Comparison of ENCODE assay signal across 8 cellular contexts in genomic region chr3:45929042-45929679, GRCh38. TPM values are rescaled to one million over a fixed set of nuclear protein-coding genes. Genes with fewer than 3 reads are reported as not detected.
DNase-seq lines count a peak whose midpoint lies in the region; ATAC-seq and TF ChIP-seq lines count a peak whose summit lies in the region.

No MANE protein-coding gene starts in this region.

- H3K9me2 ChIP-seq in HCT116 (ENCODE audit: insufficient read depth) (no peaks in the 10 kb centered on the region), hepatocyte (replicated peaks; ENCODE audit: insufficient read depth) (no peaks in the 10 kb centered on the region)

- RAD21 ChIA-PET in HCT116 (lab: Charles Lee; ENCODE audit: low non-redundant PET in 1 of 2, low total read pairs in 2 of 2, uncharacterized antibody in 2 of 2, unreplicated experiment in 2 of 2), result interaction anchor here (0.7 to 1.1 kb wide), 5 partner anchors 67 to 170 kb away, joined by 3 to 10 read pairs (median 3); no protein-coding TSS in a partner anchor

- TF ChIP-seq CTCF in HCT116 (IDR thresholded peaks at IDR 0.05 in 2 of 3, conservative IDR thresholded peaks at IDR 0.05 in 1 of 3; ENCODE audit: borderline replicate concordance in 1 of 3, insufficient read depth in 1 of 3, low read depth in 2 of 3, low read length in 2 of 3) (peak; percentile 69 to 83 (median 83)), hepatocyte (IDR thresholded peaks at IDR 0.05; ENCODE audit: poor library complexity) (peak; percentile 63)

- TF ChIP-seq POLR2A in HCT116 (IDR thresholded peaks at IDR 0.05; ENCODE audit: borderline replicate concordance, extremely low read depth, insufficient read depth, insufficient read length), result no peak

- no peaks in the 10 kb centered on the region for H3K27me3 ChIP-seq in CD4-positive, alpha-beta memory T cell (ENCODE audit: insufficient read depth, low read length)
- H3K27me3 ChIP-seq in HCT116 (ENCODE audit: insufficient read depth, low read length) (no peaks in the 10 kb centered on the region), hepatocyte (no peaks in the 10 kb centered on the region)

- no peak overlapping the region for H3K27ac ChIP-seq in CD4-positive, alpha-beta memory T cell (ENCODE audit: low read depth, low read length)
- H3K27ac ChIP-seq in HCT116 (ENCODE audit: low read depth, low read length) (no peak overlapping the region), hepatocyte (no peak overlapping the region)

- peak; percentile 85 for TF ChIP-seq RAD21 in HCT116 (IDR thresholded peaks at IDR 0.05; ENCODE audit: low read depth)

- peak; percentile 55 to 64 (median 56) for DNase-seq in CD4-positive, alpha-beta memory T cell
- DNase-seq in HCT116 (ENCODE audit: low read depth, low spot score), result peak; percentile 10
- DNase-seq in activated naive CD4-positive, alpha-beta T cell treated with anti-CD3 and anti-CD28 coated beads, Interleukin-2, amount 50 U/mL, for 72 hours (ENCODE audit: low spot score in 2 of 2), result peak; percentile 66 to 74
- peak; percentile 54 for DNase-seq in hepatocyte (ENCODE audit: low spot score)
- DNase-seq in stimulated activated CD4-positive, alpha-beta T cell treated with anti-CD3 and anti-CD28 coated beads, Interleukin-1b, Interleukin-23, amount 100 ng/mL, for 24 hours (ENCODE audit: low read depth in 4 of 4, low spot score in 1 of 4), result peak; percentile 30 to 49 (median 44)

- no peak overlapping the region for H3K4me2 ChIP-seq in HCT116 (ENCODE audit: low read length)
- no peak overlapping the region for H3K4me2 ChIP-seq in hepatocyte

- H3K36me3 Mint-ChIP-seq in CD4-positive, alpha-beta memory T cell, result peaks cover 78 to 89% of the 10 kb centered on the region in 2 donors
- H3K36me3 Mint-ChIP-seq in activated naive CD4-positive, alpha-beta T cell treated with anti-CD3 and anti-CD28 coated beads, Interleukin-2, amount 50 U/mL, for 72 hours, result peaks cover 0 to 5% of the 10 kb centered on the region in 2 donors

- 87% methylated on average over 9 of the region's 9 CpGs for WGBS in hepatocyte (ENCODE audit: low lambda C conversion rate, missing lambda C conversion rate)

- no peaks in the 10 kb centered on the region for H3K9me3 ChIP-seq in CD4-positive, alpha-beta memory T cell (ENCODE audit: control insufficient read depth in 1 of 2, low read length in 2 of 2)
- H3K9me3 ChIP-seq in HCT116 (ENCODE audit: control insufficient read depth in 1 of 2, insufficient read depth in 1 of 2, low read depth in 1 of 2, low read length in 2 of 2) (no peaks in the 10 kb centered on the region), hepatocyte (ENCODE audit: low read depth) (no peaks in the 10 kb centered on the region)

- H3K27ac Mint-ChIP-seq in CD4-positive, alpha-beta memory T cell, result peak overlapping the region in 3 of 7 donors; percentile 22 to 68 (median 53)
- no peak overlapping the region for H3K27ac Mint-ChIP-seq in activated naive CD4-positive, alpha-beta T cell treated with anti-CD3 and anti-CD28 coated beads, Interleukin-2, amount 50 U/mL, for 72 hours

- POLR2A ChIA-PET in CD4-positive, alpha-beta memory T cell (lab: Charles Lee; ENCODE audit: partially characterized antibody), result interaction anchor here (0.9 to 2.2 kb wide), 3 partner anchors 10 to 170 kb away, joined by 3 to 13 read pairs (median 4); partner anchors contain the start of gene LZTFL1
- POLR2A ChIA-PET in HCT116 (lab: Charles Lee), result no interaction called here

- peaks cover 5 to 23% (median 9%) of the 10 kb centered on the region in 4 donors for H3K4me1 Mint-ChIP-seq in CD4-positive, alpha-beta memory T cell

- H2AFZ ChIP-seq in HCT116 (ENCODE audit: low read depth, low read length, poor library complexity, severe bottlenecking) (no peak overlapping the region), hepatocyte (no peak overlapping the region)

- CTCF ChIA-PET in CD4-positive, alpha-beta memory T cell (lab: Charles Lee; ENCODE audit: partially characterized antibody), result interaction anchor here (0.6 to 23.5 kb wide), 22 partner anchors 9 to 337 kb away, joined by 3 to 677 read pairs (median 4); partner anchors contain the start of genes CXCR6 and LZTFL1
- CTCF ChIA-PET in HCT116 (lab: Charles Lee), result interaction anchor here (0.6 to 1.9 kb wide), 7 partner anchors 10 to 889 kb away, joined by 3 to 5 read pairs (median 4); no protein-coding TSS in a partner anchor

- H3K4me3 ChIP-seq in CD4-positive, alpha-beta memory T cell (ENCODE audit: low read length in 2 of 2), result no peak overlapping the region
- H3K4me3 ChIP-seq in HCT116 (replicated peaks in 1 of 2; ENCODE audit: low read depth in 1 of 2, low read length in 2 of 2) (no peak overlapping the region), hepatocyte (no peak overlapping the region)

- no peak overlapping the region for H3K9ac ChIP-seq in HCT116 (ENCODE audit: low read length)

- H3K79me2 ChIP-seq in HCT116 (ENCODE audit: insufficient read depth, low read length), result no peaks in the 10 kb centered on the region
- H3K79me2 ChIP-seq in hepatocyte, result no peaks in the 10 kb centered on the region

- H4K20me1 ChIP-seq in HCT116 (ENCODE audit: insufficient read depth) (no peaks in the 10 kb centered on the region), hepatocyte (ENCODE audit: insufficient read depth, poor library complexity, severe bottlenecking) (no peaks in the 10 kb centered on the region)

- H3K4me3 Mint-ChIP-seq in CD4-positive, alpha-beta memory T cell, result no peak overlapping the region

- H3K36me3 ChIP-seq in CD4-positive, alpha-beta memory T cell (ENCODE audit: insufficient read depth, low read length), result peaks cover 61% of the 10 kb centered on the region
- H3K36me3 ChIP-seq in HCT116 (ENCODE audit: control insufficient read depth in 1 of 2, insufficient read depth in 2 of 2, low read length in 2 of 2), result peaks cover 20 to 21% of the 10 kb centered on the region in 2 experiments; a peak in 3 of 4 replicates
- H3K36me3 ChIP-seq in hepatocyte (replicated peaks; ENCODE audit: insufficient read depth, low read depth), result no peaks in the 10 kb centered on the region

- intact Hi-C loops in CD4-positive, alpha-beta memory T cell (cut with micrococcal nuclease), result loop anchor here (2.0 to 5.0 kb wide), 2 partner anchors 264 to 417 kb away; no protein-coding TSS in a partner anchor
- intact Hi-C loops in HCT116 (cut with micrococcal nuclease), result loop anchor here (1.0 to 10.0 kb wide), 4 partner anchors 168 to 894 kb away; partner anchors contain the start of gene TMEM158

- H3K9me3 Mint-ChIP-seq in CD4-positive, alpha-beta memory T cell, result no peaks in the 10 kb centered on the region
- H3K9me3 Mint-ChIP-seq in activated naive CD4-positive, alpha-beta T cell treated with anti-CD3 and anti-CD28 coated beads, Interleukin-2, amount 50 U/mL, for 72 hours, result no peaks in the 10 kb centered on the region

- ATAC-seq in HCT116 (peak; percentile 98), SK-N-SH treated with all-trans-retinoic acid at 6 μM for 48 hours (peak; percentile 95), HG03354 (IDR thresholded peaks at IDR 0.05; ENCODE audit: poor library complexity, severe bottlenecking, unreplicated experiment) (no peak), GM19351 (IDR thresholded peaks at IDR 0.05; ENCODE audit: unreplicated experiment) (no peak)
- ATAC-seq in activated naive CD4-positive, alpha-beta T cell treated with anti-CD3 and anti-CD28 coated beads, Interleukin-2, amount 50 U/mL, for 72 hours, result peak; percentile 84 to 91

- no TSS peak for BruUV-seq in HCT116 (replicated peaks; lab: Mats Ljungman, UMichigan)

- H3K4me1 ChIP-seq in CD4-positive, alpha-beta memory T cell (ENCODE audit: insufficient read depth, low read length), result no peaks in the 10 kb centered on the region
- H3K4me1 ChIP-seq in HCT116 (ENCODE audit: control insufficient read depth in 1 of 2, insufficient read depth in 2 of 2, low read length in 2 of 2) (peaks cover under 1 to 5% of the 10 kb centered on the region in 2 experiments; a peak in 3 of 4 replicates), hepatocyte (ENCODE audit: insufficient read depth) (no peaks in the 10 kb centered on the region)

- no peaks in the 10 kb centered on the region for H3K27me3 Mint-ChIP-seq in CD4-positive, alpha-beta memory T cell

TF ChIP-seq in HCT116, 20 proteins besides CTCF, POLR2A, EP300 and RAD21 (continues in another document):
- TF ChIP-seq YY1 (IDR thresholded peaks at IDR 0.05; ENCODE audit: extremely low read depth, insufficient replicate concordance, low read depth, low read length), result no peak
- no peak for TF ChIP-seq CEBPB (IDR thresholded peaks at IDR 0.05; ENCODE audit: low read depth)
- TF ChIP-seq SRF (IDR thresholded peaks at IDR 0.05; ENCODE audit: low read depth), result no peak
- TF ChIP-seq ZNF274 (IDR thresholded peaks at IDR 0.05; ENCODE audit: low read depth, low read length), result no peak
- no peak for TF ChIP-seq MAX (IDR thresholded peaks at IDR 0.05)
- no peak for TF ChIP-seq ELF1 (IDR thresholded peaks at IDR 0.05; ENCODE audit: borderline replicate concordance, low read depth)

TF ChIP-seq in SK-N-SH treated with all-trans-retinoic acid at 6 μM for 48 hours, 23 proteins besides CTCF, POLR2A, EP300 and RAD21 (continues in another document):
- no peak for TF ChIP-seq ZFP3 (CRISPR knock-in tag; IDR thresholded peaks at IDR 0.05)
- TF ChIP-seq ARNTL (CRISPR knock-in tag; IDR thresholded peaks at IDR 0.05; ENCODE audit: borderline replicate concordance, low read depth), result no peak
- TF ChIP-seq ZNF8 (CRISPR knock-in tag; IDR thresholded peaks at IDR 0.05), result no peak
- no peak for TF ChIP-seq ISL1 (CRISPR knock-in tag; IDR thresholded peaks at IDR 0.05)
- TF ChIP-seq BACH2 (CRISPR knock-in tag; IDR thresholded peaks at IDR 0.05; ENCODE audit: borderline replicate concordance), result no peak
- no peak for TF ChIP-seq TOX (CRISPR knock-in tag; IDR thresholded peaks at IDR 0.05; ENCODE audit: borderline replicate concordance)

RNA-seq across cellular contexts. Expression of gene CXCR6, which starts 14.1 kb away (rescaled TPM):
- total RNA-seq in CD4-positive, alpha-beta memory T cell, result 1 to 10 TPM; 8.6 to 9.6 TPM
- polyA plus RNA-seq in CD4-positive, alpha-beta memory T cell, result 10 to 100 TPM in 1 of 2 donors, 1 to 10 TPM in 1; 6.1 to 13.6 TPM
- total RNA-seq in HCT116 (2021; ENCODE audit: unreplicated experiment) (not detected), hepatocyte (not detected in 2 replicates)
- polyA plus RNA-seq in HCT116 (2012), result 0.09 TPM in 1 of 2 replicates, not detected in the other
- 1 to 10 TPM; 1.0 to 1.8 TPM for total RNA-seq in activated naive CD4-positive, alpha-beta T cell treated with anti-CD3 and anti-CD28 coated beads, Interleukin-2, amount 50 U/mL, for 72 hours
- 0.33 TPM in 1 of 2 replicates, not detected in the other for polyA plus RNA-seq in hepatocyte

RNA-seq across cellular contexts. Expression of gene CCR9, which starts 42.8 kb away (rescaled TPM):
- total RNA-seq in CD4-positive, alpha-beta memory T cell, result 1 to 10 TPM; 4.0 to 4.5 TPM
- 1 to 10 TPM; 3.9 to 4.4 TPM for polyA plus RNA-seq in CD4-positive, alpha-beta memory T cell
- total RNA-seq in HCT116 (2021; ENCODE audit: unreplicated experiment), result not detected
- 0.02 and 0.04 TPM in 2 replicates for polyA plus RNA-seq in HCT116 (2012)
- total RNA-seq in activated naive CD4-positive, alpha-beta T cell treated with anti-CD3 and anti-CD28 coated beads, Interleukin-2, amount 50 U/mL, for 72 hours, result not detected
- total RNA-seq in hepatocyte, result 0.20 and 0.44 TPM in 2 replicates
- polyA plus RNA-seq in hepatocyte, result 0.33 TPM in 1 of 2 replicates, not detected in the other

Comparison
In these comparisons a context has a peak if more than half of its experiments do, and no peak if none do; other contexts are left out.
1. DNase-seq: peak in every context shown above with its lines; median percentile 70 in activated naive CD4-positive, alpha-beta T cell treated with anti-CD3 and anti-CD28 coated beads, Interleukin-2, amount 50 U/mL, for 72 hours; 56 in CD4-positive, alpha-beta memory T cell; 54 in hepatocyte; 44 in stimulated activated CD4-positive, alpha-beta T cell treated with anti-CD3 and anti-CD28 coated beads, Interleukin-1b, Interleukin-23, amount 100 ng/mL, for 24 hours; 10 in HCT116.
2. ATAC-seq: peak in HCT116 (single experiment), SK-N-SH treated with all-trans-retinoic acid at 6 μM for 48 hours (single experiment) and activated naive CD4-positive, alpha-beta T cell treated with anti-CD3 and anti-CD28 coated beads, Interleukin-2, amount 50 U/mL, for 72 hours (2 of 2); none in HG03354 (single experiment) and GM19351 (single experiment).